Comparison of ENCODE assay signal across 16 cellular contexts in genomic region chr4:157706134-157706533, GRCh38.
DNase-seq lines count a peak whose midpoint lies in the region; ATAC-seq, FAIRE-seq and TF ChIP-seq lines count a peak whose summit lies in the region.
"Had no signal": no experiment of that assay in that cellular context is flagged by ENCODE, and none has a peak within 500 bp of the region (broad histone marks: within the 10 kb centered on the region; RNA-seq: fewer than 3 reads in every experiment).

No MANE protein-coding gene starts in this region.

- FAIRE-seq in RCC 7860 (lab: Jason Lieb, UNC): no peak
- FAIRE-seq: A204.1, GM18507, H54 had no signal

- TF ChIP-seq CTCF in retinal pigment epithelial cell (conservative IDR thresholded peaks at IDR 0.05; ENCODE audit: low read depth, low read length) (no peak), psoas muscle (IDR thresholded peaks at IDR 0.05) (no peak), left lung (IDR thresholded peaks at IDR 0.05) (no peak)

- H3K27ac ChIP-seq in psoas muscle: no peak overlapping the region
- no peak overlapping the region for H3K27ac ChIP-seq in left lung
- H3K27ac ChIP-seq: C4-2B, GM23248 had no signal

- H3K4me3 ChIP-seq in retinal pigment epithelial cell (ENCODE audit: low read length) (no peak overlapping the region), psoas muscle (no peak overlapping the region), left lung (no peak overlapping the region)
- H3K4me3 ChIP-seq: GM23248 had no signal

- H3K36me3 ChIP-seq in psoas muscle (ENCODE audit: insufficient read depth in 1 of 2, low read depth in 1 of 2) (no peaks in the 10 kb centered on the region), left lung (no peaks in the 10 kb centered on the region)
- H3K36me3 ChIP-seq: BE2C had no signal

- WGBS in psoas muscle, 3 donors: 24 to 64% (median 59%) methylated on average over 1 of the region's 1 CpG

- H3K4me1 ChIP-seq in psoas muscle (no peaks in the 10 kb centered on the region), left lung (no peaks in the 10 kb centered on the region)

- H3K9me3 ChIP-seq in psoas muscle (peaks cover 7% of the 10 kb centered on the region), left lung (peaks cover 0 to 2% of the 10 kb centered on the region in 2 donors)
- H3K9me3 ChIP-seq: BE2C had no signal

- DNase-seq in DMS53 treated with DMSO at 0.1 percent for 48 hours (lab: John Stamatoyannopoulos, UW; ENCODE audit: unreplicated experiment): peak; percentile 46
- DNase-seq in NCI-H69 (lab: John Stamatoyannopoulos, UW): peak; percentile 2
- DNase-seq in foreskin melanocyte: peak; percentile 24
- DNase-seq in retinal pigment epithelial cell (ENCODE audit: low read depth): peak; percentile 7
- no peak for DNase-seq in activated CD4-positive, alpha-beta T cell treated with anti-CD3 and anti-CD28 coated beads for 4 hours
- no peak for DNase-seq in psoas muscle
- DNase-seq in left lung: no peak
- DNase-seq in RCC 7860 (ENCODE audit: low spot score): no peak
- DNase-seq: BE2C; CD4-positive, alpha-beta memory T cell; DMS153; GM23248 had no signal

- ATAC-seq in psoas muscle (no peak), left lung (no peak)

- H3K27me3 ChIP-seq in psoas muscle (ENCODE audit: insufficient read depth in 3 of 3, low read length in 2 of 3): no peaks in the 10 kb centered on the region
- no peaks in the 10 kb centered on the region for H3K27me3 ChIP-seq in left lung
- H3K27me3 ChIP-seq: BE2C had no signal

- intact Hi-C loops in psoas muscle (cut with DNase I): no loop called here
- intact Hi-C loops in left lung (cut with DNase I): no loop called here

Comparison
In these comparisons a context has a peak if more than half of its experiments do, and no peak if none do; other contexts are left out.
1. DNase-seq: peak in DMS53 treated with DMSO at 0.1 percent for 48 hours (single experiment), NCI-H69 (single experiment), foreskin melanocyte (single experiment) and retinal pigment epithelial cell (single experiment); none in activated CD4-positive, alpha-beta T cell treated with anti-CD3 and anti-CD28 coated beads for 4 hours (0 of 2), psoas muscle (0 of 2), left lung (0 of 2) and RCC 7860 (single experiment).